ENCODE assay signal across 10 cellular contexts in genomic region chr4:75698963-75699228, GRCh38. TPM values are rescaled to one million over a fixed set of nuclear protein-coding genes. Genes with fewer than 3 reads are reported as not detected.
DNase-seq lines count a peak whose midpoint lies in the region; ATAC-seq, FAIRE-seq and TF ChIP-seq lines count a peak whose summit lies in the region.
"Had no signal": no experiment of that assay in that cellular context is flagged by ENCODE, and none has a peak within 500 bp of the region (broad histone marks: within the 10 kb centered on the region; RNA-seq: fewer than 3 reads in every experiment).

No MANE protein-coding gene starts in this region.

- DNase-seq in GM12864 (ENCODE audit: low read depth) (no peak), K562 (ENCODE audit: extremely low read depth in 1 of 4, low spot score in 3 of 4) (no peak), GM12891 (ENCODE audit: insufficient read length, low spot score) (no peak), KBM-7 (no peak), BE2C (no peak), SK-N-DZ (ENCODE audit: low spot score) (no peak)
- DNase-seq: DMS79 had no signal

- no peaks in the 10 kb centered on the region for H3K27me3 ChIP-seq in K562 (ENCODE audit: control insufficient read depth in 2 of 2, insufficient read depth in 2 of 2, low read length in 2 of 2)
- no peaks in the 10 kb centered on the region for H3K27me3 ChIP-seq in BE2C

- H3K9ac ChIP-seq in K562 (ENCODE audit: insufficient read depth in 1 of 2, low read depth in 2 of 2, low read length in 2 of 2) = no peak overlapping the region

- H3K4me3 ChIP-seq in GM12864 (ENCODE audit: low read depth, low read length) (peak overlapping the region; percentile 5; the same call in 1 of the 2 replicates), K562 (no peak overlapping the region), BE2C (ENCODE audit: low read depth, low read length) (no peak overlapping the region)

- TF ChIP-seq CTCF in GM12864 (IDR thresholded peaks at IDR 0.05; ENCODE audit: low read depth, low read length, missing control alignments) (no peak), K562 (IDR thresholded peaks at IDR 0.05 in 2 of 3, conservative IDR thresholded peaks at IDR 0.05 in 1 of 3; ENCODE audit: insufficient read depth in 2 of 3, low read depth in 1 of 3, low read length in 3 of 3) (no peak), BE2C (IDR thresholded peaks at IDR 0.05; ENCODE audit: low read depth, low read length) (no peak)

- TF ChIP-seq EP300 in K562 (IDR thresholded peaks at IDR 0.05; ENCODE audit: low read length) = no peak

- peak overlapping the region; percentile 52; the same call in 1 of the 3 replicates for H3K27ac ChIP-seq in K562 (ENCODE audit: extremely low read depth, low read depth, low read length)

- H4K20me1 ChIP-seq in K562 (replicated peaks; ENCODE audit: control insufficient read depth, insufficient read depth, low read length) = no peaks in the 10 kb centered on the region

- WGBS in K562 (ENCODE audit: insufficient coverage, low coverage, missing lambda C conversion rate) = 41% methylated on average over 2 of the region's 2 CpGs

- POLR2A ChIA-PET in K562 (lab: Yijun Ruan, JAX) = interaction anchor here (1.4 kb wide), 1 partner anchor 20 kb away, joined by 3 read pairs; no protein-coding TSS in a partner anchor

- no TSS peak for BruUV-seq in K562 (replicated peaks; lab: Mats Ljungman, UMichigan)

- TF ChIP-seq RAD21 in K562 (CRISPR knock-in tag; conservative IDR thresholded peaks at IDR 0.05 in 1 of 2, IDR thresholded peaks at IDR 0.05 in 1 of 2) = no peak

- no peak for TF ChIP-seq POLR2A in K562 (conservative IDR thresholded peaks at IDR 0.05)
- no peak for TF ChIP-seq POLR2A in GM12891 (IDR thresholded peaks at IDR 0.05; ENCODE audit: low read depth, low read length)

- H3K9me1 ChIP-seq in K562 (ENCODE audit: control insufficient read depth, insufficient read depth, low read length) = no peaks in the 10 kb centered on the region

- H3K36me3 ChIP-seq in K562 (ENCODE audit: control insufficient read depth, insufficient read depth, low read length) (no peaks in the 10 kb centered on the region; the same call in 2 of the 3 replicates), BE2C (no peaks in the 10 kb centered on the region)

- ATAC-seq in GM19467 (IDR thresholded peaks at IDR 0.05; ENCODE audit: unreplicated experiment) (peak; percentile 32), HG03097 (IDR thresholded peaks at IDR 0.05; ENCODE audit: low FRiP score, unreplicated experiment) (peak; percentile 48), K562 (peak; percentile 21; the same call in 2 of the 3 replicates)
- ATAC-seq: Panc1 had no signal

- H3K4me1 ChIP-seq in K562 (replicated peaks in 1 of 2; ENCODE audit: control insufficient read depth in 2 of 2, insufficient read depth in 2 of 2, low read length in 2 of 2) = peaks cover 6 to 8% of the 10 kb centered on the region in 2 experiments; a peak in 2 of 5 replicates
- H3K4me1 ChIP-seq in BE2C = no peaks in the 10 kb centered on the region

- intact Hi-C loops in K562 (cut with micrococcal nuclease) = no loop called here

- in situ Hi-C loops in K562 (cut with MboI) (no loop called here), KBM-7 (cut with MboI; ENCODE audit: low pct_unique_long_range_greater_than_20kb, low sequenced_read_pairs) (no loop called here)

- H2AFZ ChIP-seq in K562 (ENCODE audit: low read depth, low read length) = peak overlapping the region; percentile 66; the same call in 1 of the 2 replicates

- H3K79me2 ChIP-seq in K562 (ENCODE audit: control insufficient read depth, insufficient read depth, low read length) = no peaks in the 10 kb centered on the region

- FAIRE-seq in K562 (lab: Jason Lieb, UNC) (no peak), GM12891 (lab: Jason Lieb, UNC) (no peak)

- H3K9me3 ChIP-seq in K562 (replicated peaks; ENCODE audit: control insufficient read depth, insufficient read depth, low read depth, low read length) = no peaks in the 10 kb centered on the region
- H3K9me3 ChIP-seq in BE2C = no peaks in the 10 kb centered on the region

- H3K4me2 ChIP-seq in K562 (ENCODE audit: insufficient read depth, low read length) = peak overlapping the region; percentile 52; the same call in 1 of the 2 replicates

- CTCF ChIA-PET in K562 (lab: Yijun Ruan, JAX; ENCODE audit: low intra/inter-chr PET ratio) = no interaction called here

TF ChIP-seq in K562, 482 proteins besides CTCF, POLR2A, EP300 and RAD21:
- TF ChIP-seq HOXB6 (CRISPR knock-in tag; IDR thresholded peaks at IDR 0.05; ENCODE audit: borderline replicate concordance) (no peak), OTX1 (CRISPR knock-in tag; IDR thresholded peaks at IDR 0.05) (0 out of 2 replicates have a peak, but pooled peaks have one; percentile 29)

TF ChIP-seq in GM12891, 5 proteins besides CTCF, POLR2A, EP300 and RAD21:
- TF ChIP-seq TAF1 (IDR thresholded peaks at IDR 0.05; ENCODE audit: low read depth, low read length) = no peak
- no peak for TF ChIP-seq SPI1 (IDR thresholded peaks at IDR 0.05; ENCODE audit: low read depth, low read length)
- TF ChIP-seq PAX5 (IDR thresholded peaks at IDR 0.05; ENCODE audit: insufficient read depth, low read length, severe bottlenecking) = no peak
- no peak for TF ChIP-seq POLR2AphosphoS5 (IDR thresholded peaks at IDR 0.05; ENCODE audit: low read depth, low read length)
- TF ChIP-seq POU2F2 (IDR thresholded peaks at IDR 0.05; ENCODE audit: low read depth, low read length) = no peak

RNA-seq across cellular contexts. Expression of gene USO1, which starts 25.5 kb away (rescaled TPM):
- 22.0 and 88.8 TPM in 2 replicates for total RNA-seq in K562 (2011; cell fraction: chromatin; rRNA removed; ENCODE audit: low replicate concordance)
- total RNA-seq in K562 (2011; cell fraction: nucleolus; rRNA removed) = 18.5 and 23.9 TPM in 2 replicates
- total RNA-seq in K562 (2011; cell fraction: nucleoplasm; rRNA removed) = 33.2 and 59.6 TPM in 2 replicates
- total RNA-seq in K562 (2014; rRNA removed) = 48.5 and 54.0 TPM in 2 replicates
- total RNA-seq in K562 (2014; rRNA removed; fragmentation: Illumina TruSeq; extraction: Trizol) = 76.2 and 80.2 TPM in 2 replicates
- 68.7 and 72.8 TPM in 2 replicates for total RNA-seq in K562 (2015; rRNA removed; fragmentation: Illumina TruSeq; extraction: Trizol)
- total RNA-seq in K562 (2021) = 45.3 and 48.0 TPM in 2 replicates
- 87.5 and 97.8 TPM in 2 replicates for polyA plus RNA-seq in K562 (2011; rRNA removed)
- 21.2 and 42.2 TPM in 2 replicates for polyA plus RNA-seq in K562 (2011; cell fraction: cytosol; rRNA removed)
- polyA plus RNA-seq in K562 (2011; cell fraction: nucleus; rRNA removed) = 15.9 and 30.8 TPM in 2 replicates
- polyA plus RNA-seq in K562 (2012) = 40.7 and 71.7 TPM in 2 replicates
- 54.5 and 71.6 TPM in 2 replicates for polyA plus RNA-seq in K562 (2014; fragmentation: Illumina TruSeq; extraction: Trizol)
- polyA plus RNA-seq in K562 (2014; fragmentation: Nextera tagmentation; extraction: Ambion mirVana) = 10 to 100 TPM; 19.3 to 22.1 TPM
- 44.3 and 45.1 TPM in 2 replicates for polyA plus RNA-seq in K562 (2014; rRNA removed)
- polyA minus RNA-seq in K562 (2011; rRNA and poly(A)+ RNA removed) = 69.8 and 96.2 TPM in 2 replicates
- 32.1 and 32.4 TPM in 2 replicates for polyA minus RNA-seq in K562 (2011; cell fraction: cytosol; rRNA and poly(A)+ RNA removed)
- polyA minus RNA-seq in K562 (2011; cell fraction: nucleus; rRNA and poly(A)+ RNA removed) = 15.2 and 35.5 TPM in 2 replicates
- polyA plus RNA-seq in GM12891 (2012; ENCODE audit: low read depth, missing spikeins) = 36.6 TPM
- polyA plus RNA-seq in BE2C (2012; ENCODE audit: insufficient read depth, insufficient read length, low read depth) = 7.6 TPM
- polyA plus RNA-seq in SK-N-DZ (2014; cell fraction: cytosol; rRNA removed) = 30.0 and 37.1 TPM in 2 replicates
- 24.8 and 28.8 TPM in 2 replicates for polyA plus RNA-seq in SK-N-DZ (2014; cell fraction: nucleus; rRNA removed)

RNA-seq across cellular contexts. Expression of gene G3BP2, which starts 25.7 kb away (rescaled TPM):
- 41.8 and 137 TPM in 2 replicates for total RNA-seq in K562 (2011; cell fraction: chromatin; rRNA removed; ENCODE audit: low replicate concordance)
- total RNA-seq in K562 (2011; cell fraction: nucleolus; rRNA removed) = 22.8 and 31.1 TPM in 2 replicates
- total RNA-seq in K562 (2011; cell fraction: nucleoplasm; rRNA removed) = 47.7 and 75.6 TPM in 2 replicates
- total RNA-seq in K562 (2014; rRNA removed) (84.6 and 88.9 TPM in 2 replicates), K562 (2014; rRNA removed; fragmentation: Illumina TruSeq; extraction: Trizol) (138 and 159 TPM in 2 replicates), K562 (2015; rRNA removed; fragmentation: Illumina TruSeq; extraction: Trizol) (125 and 130 TPM in 2 replicates), K562 (2021) (143 and 160 TPM in 2 replicates)
- polyA plus RNA-seq in K562 (2011; rRNA removed) (90.9 and 141 TPM in 2 replicates), K562 (2014; fragmentation: Illumina TruSeq; extraction: Trizol) (143 and 222 TPM in 2 replicates), K562 (2014; fragmentation: Nextera tagmentation; extraction: Ambion mirVana) (10 to 100 TPM; 25.2 to 36.2 TPM), K562 (2014; rRNA removed) (83.7 and 90.2 TPM in 2 replicates)
- 28.9 and 47.0 TPM in 2 replicates for polyA plus RNA-seq in K562 (2011; cell fraction: cytosol; rRNA removed)
- 23.0 and 34.6 TPM in 2 replicates for polyA plus RNA-seq in K562 (2011; cell fraction: nucleus; rRNA removed)
- polyA plus RNA-seq in K562 (2012) = 83.9 and 86.5 TPM in 2 replicates
- polyA minus RNA-seq in K562 (2011; rRNA and poly(A)+ RNA removed) = 194 and 199 TPM in 2 replicates
- polyA minus RNA-seq in K562 (2011; cell fraction: cytosol; rRNA and poly(A)+ RNA removed) = 44.7 and 78.4 TPM in 2 replicates
- 23.4 and 41.5 TPM in 2 replicates for polyA minus RNA-seq in K562 (2011; cell fraction: nucleus; rRNA and poly(A)+ RNA removed)
- polyA plus RNA-seq in GM12891 (2012; ENCODE audit: low read depth, missing spikeins) = 67.6 TPM
- polyA plus RNA-seq in BE2C (2012; ENCODE audit: insufficient read depth, insufficient read length, low read depth) = 56.6 TPM
- 127 and 144 TPM in 2 replicates for polyA plus RNA-seq in SK-N-DZ (2014; cell fraction: cytosol; rRNA removed)
- polyA plus RNA-seq in SK-N-DZ (2014; cell fraction: nucleus; rRNA removed) = 47.1 and 68.2 TPM in 2 replicates
